In genomic region chr13:19633340-19634128, GRCh38 we compare ENCODE assay signal across 1 cellular context.
TF ChIP-seq lines count a peak whose summit lies in the region.

Gene MPHOSPH8, plus strand, starts transcription at chr13:19633659. Its CDS starts 90 bp downstream, at chr13:19633749.

TF ChIP-seq in HepG2, 621 proteins besides CTCF, POLR2A, EP300 and RAD21 (continued from another document and continues in another):
- TF ChIP-seq EED (CRISPR knock-in tag; IDR thresholded peaks at IDR 0.05) (no peak), ZNF770 (CRISPR knock-in tag; IDR thresholded peaks at IDR 0.05) (no peak), FOXA3 (CRISPR knock-in tag; IDR thresholded peaks at IDR 0.05) (no peak), NCOR1 (IDR thresholded peaks at IDR 0.05; ENCODE audit: borderline replicate concordance, low read length) (no peak; the same call in 1 of the 2 replicates), ZNF557 (CRISPR knock-in tag; IDR thresholded peaks at IDR 0.05) (no peak), ZSCAN30 (CRISPR knock-in tag; IDR thresholded peaks at IDR 0.05) (no peak), JUND (CRISPR knock-in tag; IDR thresholded peaks at IDR 0.05) (no peak), SMARCC2 (IDR thresholded peaks at IDR 0.05) (no peak), TEAD3 (CRISPR knock-in tag; optimal IDR thresholded peaks at IDR 0.05; ENCODE audit: borderline replicate concordance) (peak; percentile 53), ZNF652 (CRISPR knock-in tag; IDR thresholded peaks at IDR 0.05; ENCODE audit: borderline replicate concordance, low read depth) (no peak), ZBTB37 (CRISPR knock-in tag; IDR thresholded peaks at IDR 0.05) (0 out of 2 replicates have a peak, but pooled peaks have one; percentile 25), ZFY (CRISPR knock-in tag; IDR thresholded peaks at IDR 0.05) (peak; percentile 78), ZSCAN22 (CRISPR knock-in tag; IDR thresholded peaks at IDR 0.05) (no peak), AGO2 (optimal IDR thresholded peaks at IDR 0.05; ENCODE audit: low read depth, low read length) (peak; percentile 98), CC2D1A (CRISPR knock-in tag; IDR thresholded peaks at IDR 0.05) (no peak), ESRRA (CRISPR knock-in tag; IDR thresholded peaks at IDR 0.05; ENCODE audit: low read depth) (no peak), ZNF33A (CRISPR knock-in tag; IDR thresholded peaks at IDR 0.05; ENCODE audit: borderline replicate concordance) (no peak), GLMP (CRISPR knock-in tag; IDR thresholded peaks at IDR 0.05; ENCODE audit: borderline replicate concordance) (no peak), ZBTB25 (CRISPR knock-in tag; IDR thresholded peaks at IDR 0.05) (no peak), KMT2A (CRISPR knock-in tag; IDR thresholded peaks at IDR 0.05) (peak; percentile 67; the same call in 1 of the 2 replicates), E2F1 (CRISPR knock-in tag; IDR thresholded peaks at IDR 0.05) (no peak), KDM4B (CRISPR knock-in tag; IDR thresholded peaks at IDR 0.05) (peak; percentile 25; the same call in 1 of the 2 replicates), TP53 (CRISPR knock-in tag; conservative IDR thresholded peaks at IDR 0.05) (no peak), DDIT3 (CRISPR knock-in tag; IDR thresholded peaks at IDR 0.05) (no peak), GTF3A (CRISPR knock-in tag; conservative IDR thresholded peaks at IDR 0.05) (no peak), SNAPC5 (CRISPR knock-in tag; IDR thresholded peaks at IDR 0.05; ENCODE audit: borderline replicate concordance) (no peak), FOSL2 (CRISPR knock-in tag; IDR thresholded peaks at IDR 0.05) (no peak), ZNF431 (CRISPR knock-in tag; IDR thresholded peaks at IDR 0.05; ENCODE audit: borderline replicate concordance, low read depth) (no peak), ZNF256 (CRISPR knock-in tag; conservative IDR thresholded peaks at IDR 0.05) (no peak), ZNF230 (CRISPR knock-in tag; IDR thresholded peaks at IDR 0.05) (0 out of 2 replicates have a peak, but pooled peaks have one; percentile 61), RFXAP (CRISPR knock-in tag; IDR thresholded peaks at IDR 0.05; ENCODE audit: borderline replicate concordance) (no peak), ARID4A (CRISPR knock-in tag; IDR thresholded peaks at IDR 0.05; ENCODE audit: borderline replicate concordance) (peak; percentile 85), HNRNPL (IDR thresholded peaks at IDR 0.05; ENCODE audit: low read depth, low read length) (0 out of 2 replicates have a peak, but pooled peaks have one; percentile 32), ZBTB44 (CRISPR knock-in tag; IDR thresholded peaks at IDR 0.05) (no peak), TCF7 (IDR thresholded peaks at IDR 0.05; ENCODE audit: low read depth) (no peak), ATAD3A (CRISPR knock-in tag; IDR thresholded peaks at IDR 0.05) (no peak), HOXA9 (CRISPR knock-in tag; IDR thresholded peaks at IDR 0.05; ENCODE audit: borderline replicate concordance) (peak; percentile 71; the same call in 1 of the 2 replicates), RORA (CRISPR knock-in tag; IDR thresholded peaks at IDR 0.05) (no peak), ZNF703 (CRISPR knock-in tag; IDR thresholded peaks at IDR 0.05; ENCODE audit: borderline replicate concordance) (no peak; the same call in 1 of the 2 replicates), ZSCAN9 (CRISPR knock-in tag; IDR thresholded peaks at IDR 0.05; ENCODE audit: borderline replicate concordance) (0 out of 2 replicates have a peak, but pooled peaks have one; percentile 51), ZNF800 (CRISPR knock-in tag; IDR thresholded peaks at IDR 0.05) (no peak), SMAD1 (CRISPR knock-in tag; IDR thresholded peaks at IDR 0.05; ENCODE audit: borderline replicate concordance, low read depth) (no peak), DMTF1 (CRISPR knock-in tag; IDR thresholded peaks at IDR 0.05) (no peak), MYPOP (CRISPR knock-in tag; IDR thresholded peaks at IDR 0.05) (peak; percentile 88), ZNF224 (CRISPR knock-in tag; IDR thresholded peaks at IDR 0.05) (0 out of 2 replicates have a peak, but pooled peaks have one; percentile 33), MTA3 (CRISPR knock-in tag; IDR thresholded peaks at IDR 0.05) (no peak), SMAD9 (CRISPR knock-in tag; IDR thresholded peaks at IDR 0.05) (no peak)
